In the genomic region with DNA sequence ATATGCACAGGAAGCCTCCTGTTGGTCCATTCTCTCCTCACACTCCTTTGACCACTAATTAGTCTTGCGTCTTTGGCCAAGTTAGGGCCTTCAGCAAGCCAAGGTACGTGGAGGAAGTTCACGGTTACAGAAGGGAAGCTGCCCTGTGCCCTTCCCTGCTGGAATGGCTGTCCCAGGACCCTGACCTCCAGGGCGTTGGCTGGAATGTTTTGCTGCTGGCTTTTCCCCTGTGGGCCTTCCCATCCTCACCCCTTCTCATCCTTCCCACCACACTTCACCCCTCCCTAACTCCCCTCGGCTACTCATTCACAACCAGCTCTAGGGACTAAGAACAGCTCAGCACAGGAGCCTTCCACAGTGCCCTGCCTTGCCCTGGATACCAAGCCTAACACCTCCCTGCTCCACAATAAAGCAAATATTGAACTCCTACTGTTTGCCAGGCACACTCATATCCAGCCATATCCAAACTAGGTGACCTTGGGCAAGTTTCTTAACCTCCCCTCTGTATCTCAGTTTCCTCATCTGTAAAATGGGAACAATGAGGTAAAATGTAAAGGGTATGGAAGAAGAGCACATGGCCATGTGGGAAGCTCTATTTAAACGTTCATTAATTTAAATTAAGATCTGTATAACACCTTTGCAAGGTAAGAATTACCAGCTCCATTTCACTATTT, we compare ENCODE assay signal across 32 cellular contexts. TPM values are rescaled to one million over a fixed set of nuclear protein-coding genes. Genes with fewer than 3 reads are reported as not detected.
"Had no signal": no experiment of that assay in that cellular context is flagged by ENCODE, and none has a peak within 500 bp of the region (broad histone marks: within the 10 kb centered on the region; RNA-seq: fewer than 3 reads in every experiment).

No MANE protein-coding gene starts in this region.

- DNase-seq: activated CD4-positive, alpha-beta memory T cell treated with anti-CD3 and anti-CD28 coated beads for 36 hours; activated CD4-positive, alpha-beta T cell treated with anti-CD3 and anti-CD28 coated beads, Interleukin-2, amount 10 ng/mL, durations not matched to agents 24 days and 14 days; activated CD4-positive, CD25-positive, alpha-beta regulatory T cell treated with anti-CD3 and anti-CD28 coated beads, Interleukin-2, amount 50 U/mL, for 72 hours; activated CD8-positive, alpha-beta memory T cell treated with anti-CD3 and anti-CD28 coated beads, Interleukin-2, amount 50 U/mL, for 4 hours; activated gamma-delta T cell; activated naive CD4-positive, alpha-beta T cell treated with anti-CD3 and anti-CD28 coated beads, Interleukin-2, amount 10 ng/mL, durations not matched to agents 7 days and 5 days; activated naive CD8-positive, alpha-beta T cell treated with anti-CD3 and anti-CD28 coated beads, Interleukin-2, amount 10 ng/mL, durations not matched to agents 7 days and 5 days; activated T-cell treated with anti-CD3 and anti-CD28 coated beads, Interleukin-2, amount 50 U/mL, for 1 hour; brain microvascular endothelial cell; caudate nucleus; endodermal cell; foreskin keratinocyte; heart right ventricle; left ventricle myocardium inferior; stimulated activated CD4-positive, alpha-beta T cell treated with anti-CD3 and anti-CD28 coated beads, Interleukin-12 subunit alpha, Interleukin-12 subunit beta, amount 100 ng/mL, for 4 hours; stimulated activated CD4-positive, alpha-beta T cell treated with anti-CD3 and anti-CD28 coated beads, Interleukin-4, amount 100 ng/mL, for 1 hour; stimulated activated naive CD8-positive, alpha-beta T cell treated with anti-CD3 and anti-CD28 coated beads, Interleukin-15, Interleukin-2, amounts not matched to agents 100 U/mL and 50 U/mL, for 24 hours; T-helper 17 cell; T1000; thyroid gland; upper lobe of left lung; WERI-Rb-1 had no signal

- H3K27me3 Mint-ChIP-seq: activated CD4-positive, alpha-beta memory T cell treated with anti-CD3 and anti-CD28 coated beads for 36 hours; activated CD4-positive, alpha-beta T cell treated with anti-CD3 and anti-CD28 coated beads, Interleukin-2, amount 10 ng/mL, durations not matched to agents 24 days and 14 days; activated naive CD4-positive, alpha-beta T cell treated with anti-CD3 and anti-CD28 coated beads, Interleukin-2, amount 10 ng/mL, durations not matched to agents 7 days and 5 days; activated naive CD8-positive, alpha-beta T cell treated with anti-CD3 and anti-CD28 coated beads, Interleukin-2, amount 10 ng/mL, durations not matched to agents 7 days and 5 days; dendritic cell treated with granulocyte-macrophage colony-stimulating factor and Interleukin-4, amounts not matched to agents 40 ng/mL and 50 ng/mL, for 4 days; T-helper 17 cell had no signal

- H3K4me3 ChIP-seq: esophagus muscularis mucosa, heart right ventricle, left ventricle myocardium inferior, right atrium auricular region, thyroid gland, upper lobe of left lung had no signal

- H3K27ac ChIP-seq: brain microvascular endothelial cell, esophagus muscularis mucosa, foreskin keratinocyte, heart right ventricle, left ventricle myocardium inferior, parathyroid adenoma, right atrium auricular region, thyroid gland, upper lobe of left lung, WERI-Rb-1 had no signal

- H3K4me3 Mint-ChIP-seq: activated CD4-positive, alpha-beta memory T cell treated with anti-CD3 and anti-CD28 coated beads for 36 hours; activated CD4-positive, alpha-beta T cell treated with anti-CD3 and anti-CD28 coated beads, Interleukin-2, amount 10 ng/mL, durations not matched to agents 24 days and 14 days; activated naive CD4-positive, alpha-beta T cell treated with anti-CD3 and anti-CD28 coated beads, Interleukin-2, amount 10 ng/mL, durations not matched to agents 7 days and 5 days; activated naive CD8-positive, alpha-beta T cell treated with anti-CD3 and anti-CD28 coated beads, Interleukin-2, amount 10 ng/mL, durations not matched to agents 7 days and 5 days; dendritic cell treated with granulocyte-macrophage colony-stimulating factor and Interleukin-4, amounts not matched to agents 40 ng/mL and 50 ng/mL, for 4 days; endodermal cell; nephron; T-helper 17 cell had no signal

- H3K9me3 Mint-ChIP-seq: activated CD4-positive, alpha-beta memory T cell treated with anti-CD3 and anti-CD28 coated beads for 36 hours; activated CD4-positive, alpha-beta T cell treated with anti-CD3 and anti-CD28 coated beads, Interleukin-2, amount 10 ng/mL, durations not matched to agents 24 days and 14 days; activated naive CD4-positive, alpha-beta T cell treated with anti-CD3 and anti-CD28 coated beads, Interleukin-2, amount 10 ng/mL, durations not matched to agents 7 days and 5 days; activated naive CD8-positive, alpha-beta T cell treated with anti-CD3 and anti-CD28 coated beads, Interleukin-2, amount 10 ng/mL, durations not matched to agents 7 days and 5 days; dendritic cell treated with granulocyte-macrophage colony-stimulating factor and Interleukin-4, amounts not matched to agents 40 ng/mL and 50 ng/mL, for 4 days; endodermal cell; nephron had no signal

- H3K4me1 ChIP-seq: esophagus muscularis mucosa, foreskin keratinocyte, parathyroid adenoma, thyroid gland, upper lobe of left lung had no signal

- H3K4me1 Mint-ChIP-seq: activated CD4-positive, alpha-beta T cell treated with anti-CD3 and anti-CD28 coated beads, Interleukin-2, amount 10 ng/mL, durations not matched to agents 24 days and 14 days; activated naive CD4-positive, alpha-beta T cell treated with anti-CD3 and anti-CD28 coated beads, Interleukin-2, amount 10 ng/mL, durations not matched to agents 7 days and 5 days; activated naive CD8-positive, alpha-beta T cell treated with anti-CD3 and anti-CD28 coated beads, Interleukin-2, amount 10 ng/mL, durations not matched to agents 7 days and 5 days; endodermal cell; nephron; T-helper 17 cell had no signal

- H3K9ac ChIP-seq: parathyroid adenoma had no signal

- H3K36me3 ChIP-seq: brain microvascular endothelial cell, esophagus muscularis mucosa, heart right ventricle, left ventricle myocardium inferior, right atrium auricular region, thyroid gland, upper lobe of left lung, WERI-Rb-1 had no signal

- H3K36me3 Mint-ChIP-seq: activated CD4-positive, alpha-beta memory T cell treated with anti-CD3 and anti-CD28 coated beads for 36 hours; activated naive CD4-positive, alpha-beta T cell treated with anti-CD3 and anti-CD28 coated beads, Interleukin-2, amount 10 ng/mL, durations not matched to agents 7 days and 5 days; activated naive CD8-positive, alpha-beta T cell treated with anti-CD3 and anti-CD28 coated beads, Interleukin-2, amount 10 ng/mL, durations not matched to agents 7 days and 5 days had no signal

- H3K79me2 ChIP-seq: parathyroid adenoma had no signal

- H3K9me3 ChIP-seq: esophagus muscularis mucosa, heart right ventricle, left ventricle myocardium inferior, right atrium auricular region, thyroid gland, upper lobe of left lung had no signal

- H2AFZ ChIP-seq: parathyroid adenoma had no signal

- H3K27me3 ChIP-seq: brain microvascular endothelial cell, esophagus muscularis mucosa, heart right ventricle, right atrium auricular region, thyroid gland, upper lobe of left lung had no signal

- H3K27ac Mint-ChIP-seq: activated CD4-positive, alpha-beta memory T cell treated with anti-CD3 and anti-CD28 coated beads for 36 hours; activated CD4-positive, alpha-beta T cell treated with anti-CD3 and anti-CD28 coated beads, Interleukin-2, amount 10 ng/mL, durations not matched to agents 24 days and 14 days; activated naive CD4-positive, alpha-beta T cell treated with anti-CD3 and anti-CD28 coated beads, Interleukin-2, amount 10 ng/mL, durations not matched to agents 7 days and 5 days; activated naive CD8-positive, alpha-beta T cell treated with anti-CD3 and anti-CD28 coated beads, Interleukin-2, amount 10 ng/mL, durations not matched to agents 7 days and 5 days; dendritic cell treated with granulocyte-macrophage colony-stimulating factor and Interleukin-4, amounts not matched to agents 40 ng/mL and 50 ng/mL, for 4 days; endodermal cell; nephron; T-helper 17 cell had no signal

RNA-seq across cellular contexts. Expression of a gene that starts 8.8 kb away (rescaled TPM):
- total RNA-seq: activated CD4-positive, alpha-beta memory T cell treated with anti-CD3 and anti-CD28 coated beads for 36 hours; activated CD4-positive, alpha-beta T cell treated with anti-CD3 and anti-CD28 coated beads, Interleukin-2, amount 10 ng/mL, durations not matched to agents 24 days and 14 days; activated CD8-positive, alpha-beta memory T cell treated with anti-CD3 and anti-CD28 coated beads for 36 hours; astrocyte; endodermal cell; foreskin keratinocyte; glomerular endothelial cell; left ventricle myocardium inferior; mucosa of gallbladder; pulmonary artery endothelial cell; right atrium auricular region; T-helper 17 cell; upper lobe of left lung had no signal
